Comparison of ENCODE assay signal across 1 cellular context in the genomic region with DNA sequence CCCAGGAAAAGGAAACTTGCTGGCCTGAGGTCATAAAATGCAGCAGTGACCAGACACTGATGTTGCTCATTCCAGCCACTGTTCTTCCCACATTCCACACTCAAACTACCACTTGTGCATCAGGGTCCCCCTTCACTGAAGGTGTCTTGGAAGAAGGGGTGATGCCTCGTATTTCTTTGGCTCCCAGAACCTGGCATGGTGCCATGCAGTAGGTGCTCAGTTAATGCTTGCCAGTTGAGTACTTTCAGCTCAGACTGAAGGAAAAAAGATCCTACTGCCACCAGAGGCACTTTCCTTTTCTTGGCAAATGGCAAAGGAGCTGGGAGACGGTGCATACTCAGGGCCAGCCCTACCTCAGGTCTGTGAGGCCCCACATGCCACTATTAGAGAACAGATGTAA.
TF ChIP-seq lines count a peak whose summit lies in the region.

No MANE protein-coding gene starts in this region.

TF ChIP-seq in K562, 482 proteins besides CTCF, POLR2A, EP300 and RAD21 (continued from another document):
- TF ChIP-seq, protein P1, sequence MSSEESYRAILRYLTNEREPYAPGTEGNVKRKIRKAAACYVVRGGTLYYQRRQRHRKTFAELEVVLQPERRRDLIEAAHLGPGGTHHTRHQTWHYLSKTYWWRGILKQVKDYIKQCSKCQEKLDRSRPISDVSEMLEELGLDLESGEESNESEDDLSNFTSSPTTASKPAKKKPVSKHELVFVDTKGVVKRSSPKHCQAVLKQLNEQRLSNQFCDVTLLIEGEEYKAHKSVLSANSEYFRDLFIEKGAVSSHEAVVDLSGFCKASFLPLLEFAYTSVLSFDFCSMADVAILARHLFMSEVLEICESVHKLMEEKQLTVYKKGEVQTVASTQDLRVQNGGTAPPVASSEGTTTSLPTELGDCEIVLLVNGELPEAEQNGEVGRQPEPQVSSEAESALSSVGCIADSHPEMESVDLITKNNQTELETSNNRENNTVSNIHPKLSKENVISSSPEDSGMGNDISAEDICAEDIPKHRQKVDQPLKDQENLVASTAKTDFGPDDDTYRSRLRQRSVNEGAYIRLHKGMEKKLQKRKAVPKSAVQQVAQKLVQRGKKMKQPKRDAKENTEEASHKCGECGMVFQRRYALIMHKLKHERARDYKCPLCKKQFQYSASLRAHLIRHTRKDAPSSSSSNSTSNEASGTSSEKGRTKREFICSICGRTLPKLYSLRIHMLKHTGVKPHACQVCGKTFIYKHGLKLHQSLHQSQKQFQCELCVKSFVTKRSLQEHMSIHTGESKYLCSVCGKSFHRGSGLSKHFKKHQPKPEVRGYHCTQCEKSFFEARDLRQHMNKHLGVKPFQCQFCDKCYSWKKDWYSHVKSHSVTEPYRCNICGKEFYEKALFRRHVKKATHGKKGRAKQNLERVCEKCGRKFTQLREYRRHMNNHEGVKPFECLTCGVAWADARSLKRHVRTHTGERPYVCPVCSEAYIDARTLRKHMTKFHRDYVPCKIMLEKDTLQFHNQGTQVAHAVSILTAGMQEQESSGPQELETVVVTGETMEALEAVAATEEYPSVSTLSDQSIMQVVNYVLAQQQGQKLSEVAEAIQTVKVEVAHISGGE (CRISPR knock-in tag; IDR thresholded peaks at IDR 0.05): peak in 1 of 3 experiments; percentile 17; a peak in 1 of 6 replicates
